1 cellular context compared by ENCODE assay signal in the genomic region with DNA sequence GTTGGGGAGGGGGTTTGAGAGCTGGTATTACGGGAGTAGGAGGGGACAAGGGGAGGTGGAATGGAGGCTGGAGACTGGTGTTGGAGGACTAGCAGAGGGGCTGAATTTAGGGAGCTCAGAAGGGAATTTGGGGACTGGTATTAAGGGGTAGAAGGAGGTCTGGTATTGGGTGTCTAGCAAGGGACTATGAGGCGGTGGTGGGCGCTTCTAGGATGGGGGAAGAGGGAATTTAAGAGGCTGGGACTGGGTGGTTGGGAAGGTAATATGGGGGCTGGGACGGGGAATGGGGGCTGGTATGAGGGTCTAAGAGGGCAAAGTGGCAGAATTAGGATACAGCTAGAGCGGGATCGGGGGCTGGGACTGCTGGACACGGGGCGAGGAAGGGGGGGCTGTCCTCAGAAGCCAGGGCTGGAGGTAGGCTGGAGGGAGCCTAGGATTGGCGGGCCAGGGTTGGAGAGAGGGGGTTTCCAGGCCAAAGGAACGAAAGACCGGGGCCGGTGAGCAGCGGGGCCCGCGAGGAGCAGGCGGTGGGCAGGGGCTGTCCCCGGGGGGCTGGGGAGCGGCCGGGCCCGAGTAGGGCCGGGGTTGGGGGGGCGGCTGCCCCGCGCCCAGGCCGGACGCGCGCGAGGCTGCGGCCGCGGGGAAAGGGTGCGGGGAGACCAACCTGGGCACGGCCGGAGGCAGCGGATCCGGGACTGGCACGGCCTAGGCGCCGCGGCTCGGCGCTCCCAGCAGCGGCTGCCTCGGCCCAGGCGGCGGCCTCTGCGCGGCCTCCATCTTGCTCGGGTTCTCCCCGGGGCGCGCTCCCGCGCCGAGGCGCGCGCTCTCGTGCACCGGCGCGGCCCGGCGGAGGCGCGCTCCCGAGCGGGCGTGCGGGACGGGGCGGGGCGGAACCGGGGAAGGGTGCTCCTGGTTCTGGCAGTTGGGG.
TF ChIP-seq lines count a peak whose summit lies in the region.

A gene (minus strand): TSS at position 802 of the 928 bp plus-strand sequence. CDS start 1,143 bp downstream, outside the sequence.

TF ChIP-seq in SK-N-SH, 30 proteins besides CTCF, POLR2A, EP300 and RAD21 (continued from another document):
- TF ChIP-seq MEF2A (IDR thresholded peaks at IDR 0.05; ENCODE audit: borderline replicate concordance, low read depth), result no peak
TF ChIP-seq in SK-N-SH: peak in this region for 0.
